Comparison of ENCODE assay signal across 23 cellular contexts in the genomic region with DNA sequence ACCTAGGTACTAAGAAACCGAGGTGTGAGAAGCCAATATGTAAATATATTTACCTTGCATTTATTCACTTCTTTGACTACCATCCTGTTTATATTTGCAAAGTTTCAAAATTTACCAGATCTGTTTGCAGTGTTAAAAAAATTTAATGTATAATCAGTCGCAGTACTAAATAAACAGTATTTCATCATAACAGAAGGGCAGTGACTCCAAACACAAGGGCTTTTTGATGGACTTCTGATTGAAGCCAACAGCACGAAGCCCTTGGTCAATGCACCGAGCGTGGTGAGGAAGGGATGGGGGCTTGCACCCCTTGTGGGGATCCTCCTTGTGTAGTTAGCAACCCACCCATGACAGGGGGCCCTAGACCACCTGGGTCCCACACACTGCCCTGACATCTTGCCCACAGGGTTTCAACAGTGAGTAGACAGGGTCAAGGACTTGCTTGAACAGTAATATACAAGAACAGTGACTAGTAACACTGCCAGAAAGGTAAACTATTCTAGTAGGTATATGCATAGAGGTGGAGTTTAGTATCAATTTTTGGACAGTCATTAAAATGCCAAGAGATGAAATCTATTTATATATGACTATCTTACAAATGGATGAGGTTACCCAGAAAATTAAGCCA.
"Had no signal": no experiment of that assay in that cellular context is flagged by ENCODE, and none has a peak within 500 bp of the region (broad histone marks: within the 10 kb centered on the region; RNA-seq: fewer than 3 reads in every experiment).

No MANE protein-coding gene starts in this region.

- H3K4me3 Mint-ChIP-seq: central memory CD8-positive, alpha-beta T cell; naive thymus-derived CD8-positive, alpha-beta T cell; nephron progenitor cell; stimulated activated memory B cell treated with anti-CD40 and anti-IgM and Interleukin-4, amounts not matched to agents 10 μg/mL and 1 μg/mL and 100 μg/mL, for 72 hours; type B pancreatic cell had no signal

- DNase-seq: effector CD4-positive, alpha-beta T cell; gastrocnemius medialis; head of caudate nucleus; left colon; mammary epithelial cell; mesendoderm; midbrain; naive thymus-derived CD8-positive, alpha-beta T cell; nephron progenitor cell; nucleus accumbens; psoas muscle; right cardiac atrium; spleen; stimulated activated CD4-positive, alpha-beta T cell treated with anti-CD3 and anti-CD28 coated beads, Interleukin-4, amount 100 ng/mL, for 4 hours; stimulated activated naive CD8-positive, alpha-beta T cell treated with anti-CD3 and anti-CD28 coated beads, Interleukin-15, Interleukin-2, amounts not matched to agents 100 U/mL and 50 U/mL, for 24 hours; substantia nigra; testis; tibial artery had no signal

- H3K4me1 Mint-ChIP-seq: central memory CD8-positive, alpha-beta T cell; naive thymus-derived CD8-positive, alpha-beta T cell had no signal

- H3K4me3 ChIP-seq: coronary artery, gastrocnemius medialis, psoas muscle, skin epidermis, spleen, testis, tibial artery had no signal

- H3K9me3 ChIP-seq: gastrocnemius medialis, psoas muscle, spleen, testis, tibial artery had no signal

- H3K27me3 ChIP-seq: gastrocnemius medialis, spleen, testis, tibial artery had no signal

- H3K27ac ChIP-seq: coronary artery, gastrocnemius medialis, psoas muscle, skin epidermis, spleen, testis, tibial artery had no signal

- H3K27ac Mint-ChIP-seq: naive thymus-derived CD8-positive, alpha-beta T cell; nephron progenitor cell; stimulated activated memory B cell treated with anti-CD40 and anti-IgM and Interleukin-4, amounts not matched to agents 10 μg/mL and 1 μg/mL and 100 μg/mL, for 72 hours; type B pancreatic cell had no signal

- H3K9me3 Mint-ChIP-seq: central memory CD8-positive, alpha-beta T cell; naive thymus-derived CD8-positive, alpha-beta T cell; nephron progenitor cell; stimulated activated memory B cell treated with anti-CD40 and anti-IgM and Interleukin-4, amounts not matched to agents 10 μg/mL and 1 μg/mL and 100 μg/mL, for 72 hours; type B pancreatic cell had no signal

- H3K4me1 ChIP-seq: testis, tibial artery had no signal

- ATAC-seq: gastrocnemius medialis; left colon; naive thymus-derived CD8-positive, alpha-beta T cell; psoas muscle; stimulated activated memory B cell treated with anti-CD40 and anti-IgM and Interleukin-4, amounts not matched to agents 10 μg/mL and 1 μg/mL and 100 μg/mL, for 72 hours; stimulated activated naive CD8-positive, alpha-beta T cell treated with anti-CD3 and anti-CD28 coated beads, Interleukin-15, Interleukin-2, amounts not matched to agents 100 U/mL and 50 U/mL, for 24 hours had no signal

- H3K27me3 Mint-ChIP-seq: central memory CD8-positive, alpha-beta T cell; naive thymus-derived CD8-positive, alpha-beta T cell; stimulated activated memory B cell treated with anti-CD40 and anti-IgM and Interleukin-4, amounts not matched to agents 10 μg/mL and 1 μg/mL and 100 μg/mL, for 72 hours; type B pancreatic cell had no signal
